8 cellular contexts compared by ENCODE assay signal in genomic region chr2:182649316-182649715, GRCh38.
DNase-seq lines count a peak whose midpoint lies in the region; ATAC-seq, FAIRE-seq and TF ChIP-seq lines count a peak whose summit lies in the region.

No MANE protein-coding gene starts in this region.

- no peak for FAIRE-seq in RCC 7860 (lab: Jason Lieb, UNC)

- CTCF ChIA-PET in activated CD4-positive, alpha-beta T cell treated with anti-CD3 and anti-CD28 coated beads for 36 hours (lab: Charles Lee) = interaction anchor here (0.6 to 2.8 kb wide), 9 partner anchors 13 to 464 kb away, joined by 3 to 14 read pairs (median 4); no protein-coding TSS in a partner anchor

- H3K4me1 ChIP-seq in thoracic aorta (ENCODE audit: control insufficient read depth in 1 of 2, low read depth in 2 of 2) = no peaks in the 10 kb centered on the region
- peaks cover 0 to 11% (median 0%) of the 10 kb centered on the region in 4 donors for H3K4me1 ChIP-seq in tibial nerve

- TF ChIP-seq RAD21 in Ishikawa (IDR thresholded peaks at IDR 0.05; ENCODE audit: low read depth) = peak; percentile 80

- no peak overlapping the region for H3K4me3 ChIP-seq in thoracic aorta
- no peak overlapping the region for H3K4me3 ChIP-seq in tibial nerve

- POLR2A ChIA-PET in activated CD4-positive, alpha-beta T cell treated with anti-CD3 and anti-CD28 coated beads for 36 hours (lab: Charles Lee) = interaction anchor here (0.6 kb wide), 1 partner anchor 66 kb away, joined by 4 read pairs; no protein-coding TSS in a partner anchor

- no peaks in the 10 kb centered on the region for H3K27me3 Mint-ChIP-seq in activated CD4-positive, alpha-beta T cell treated with anti-CD3 and anti-CD28 coated beads for 36 hours
- H3K27me3 Mint-ChIP-seq in effector memory CD8-positive, alpha-beta T cell = peaks cover 0 to 11% of the 10 kb centered on the region in 2 donors

- no peaks in the 10 kb centered on the region for H3K36me3 ChIP-seq in thoracic aorta
- no peaks in the 10 kb centered on the region for H3K36me3 ChIP-seq in tibial nerve

- 67 to 68% methylated on average over 6 of the region's 6 CpGs for WGBS in tibial nerve, 2 donors

- no peaks in the 10 kb centered on the region for H3K9me3 Mint-ChIP-seq in activated CD4-positive, alpha-beta T cell treated with anti-CD3 and anti-CD28 coated beads for 36 hours (ENCODE audit: low read depth)
- H3K9me3 Mint-ChIP-seq in effector memory CD8-positive, alpha-beta T cell = no peaks in the 10 kb centered on the region

- TF ChIP-seq EP300 in Ishikawa (IDR thresholded peaks at IDR 0.05; ENCODE audit: borderline replicate concordance) (no peak), tibial nerve (IDR thresholded peaks at IDR 0.05) (no peak)

- no peak for ATAC-seq in activated CD4-positive, alpha-beta T cell treated with anti-CD3 and anti-CD28 coated beads for 36 hours
- ATAC-seq in thoracic aorta (ENCODE audit: insufficient number of reproducible peaks, low FRiP score, low read depth) = no peak
- no peak for ATAC-seq in effector memory CD8-positive, alpha-beta T cell (replicated peaks)

- no peak overlapping the region for H3K27ac Mint-ChIP-seq in activated CD4-positive, alpha-beta T cell treated with anti-CD3 and anti-CD28 coated beads for 36 hours
- H3K27ac Mint-ChIP-seq in effector memory CD8-positive, alpha-beta T cell = no peak overlapping the region

- H3K36me3 Mint-ChIP-seq in activated CD4-positive, alpha-beta T cell treated with anti-CD3 and anti-CD28 coated beads for 36 hours (ENCODE audit: low read depth) = no peaks in the 10 kb centered on the region
- H3K36me3 Mint-ChIP-seq in effector memory CD8-positive, alpha-beta T cell (ENCODE audit: insufficient read depth) = no peaks in the 10 kb centered on the region

- DNase-seq in activated CD4-positive, alpha-beta T cell treated with anti-CD3 and anti-CD28 coated beads for 36 hours = peak; percentile 11
- DNase-seq in activated CD4-positive, alpha-beta T cell treated with anti-CD3 and anti-CD28 coated beads for 1 hour = no peak
- DNase-seq in RCC 7860 (ENCODE audit: low spot score) = peak; percentile 20
- DNase-seq in glomerular visceral epithelial cell (ENCODE audit: extremely low spot score) = peak; percentile 43
- DNase-seq in thoracic aorta (ENCODE audit: low spot score) = no peak
- no peak for DNase-seq in tibial nerve (ENCODE audit: low spot score in 2 of 2)
- no peak for DNase-seq in effector memory CD8-positive, alpha-beta T cell

- no peak overlapping the region for H3K27ac ChIP-seq in thoracic aorta
- H3K27ac ChIP-seq in tibial nerve = no peak overlapping the region

- no peak overlapping the region for H3K4me3 Mint-ChIP-seq in activated CD4-positive, alpha-beta T cell treated with anti-CD3 and anti-CD28 coated beads for 36 hours
- H3K4me3 Mint-ChIP-seq in effector memory CD8-positive, alpha-beta T cell = no peak overlapping the region

- TF ChIP-seq POLR2A in tibial nerve (IDR thresholded peaks at IDR 0.05) = no peak

- no peaks in the 10 kb centered on the region for H3K9me3 ChIP-seq in thoracic aorta
- H3K9me3 ChIP-seq in tibial nerve = no peaks in the 10 kb centered on the region

- H3K4me1 Mint-ChIP-seq in activated CD4-positive, alpha-beta T cell treated with anti-CD3 and anti-CD28 coated beads for 36 hours = peaks cover 8% of the 10 kb centered on the region
- no peaks in the 10 kb centered on the region for H3K4me1 Mint-ChIP-seq in effector memory CD8-positive, alpha-beta T cell (ENCODE audit: low read depth in 2 of 2)

- intact Hi-C loops in activated CD4-positive, alpha-beta T cell treated with anti-CD3 and anti-CD28 coated beads for 36 hours (cut with DNase I, micrococcal nuclease) = loop anchor here in 1 of 2 experiments (10.0 kb wide), 1 partner anchor 695 kb away; no protein-coding TSS in a partner anchor

- TF ChIP-seq CTCF in thoracic aorta (IDR thresholded peaks at IDR 0.05) = peak; percentile 21
- TF ChIP-seq CTCF in tibial nerve (IDR thresholded peaks at IDR 0.05) = no peak

- H3K27me3 ChIP-seq in thoracic aorta (replicated peaks; ENCODE audit: insufficient read depth) = no peaks in the 10 kb centered on the region
- H3K27me3 ChIP-seq in tibial nerve = no peaks in the 10 kb centered on the region

TF ChIP-seq in Ishikawa, 13 proteins besides CTCF, POLR2A, EP300 and RAD21:
- TF ChIP-seq TAF1 (IDR thresholded peaks at IDR 0.05; ENCODE audit: low read depth) = no peak
- no peak for TF ChIP-seq REST (IDR thresholded peaks at IDR 0.05; ENCODE audit: low read depth)
- TF ChIP-seq TCF12 (IDR thresholded peaks at IDR 0.05; ENCODE audit: low read depth) = no peak
- TF ChIP-seq MAX (IDR thresholded peaks at IDR 0.05) = no peak
- TF ChIP-seq USF1 (IDR thresholded peaks at IDR 0.05) = no peak
- no peak for TF ChIP-seq EGR1 (IDR thresholded peaks at IDR 0.05)
- no peak for TF ChIP-seq YY1 (IDR thresholded peaks at IDR 0.05; ENCODE audit: low read depth)
- TF ChIP-seq CREB1 (IDR thresholded peaks at IDR 0.05; ENCODE audit: low read depth) = no peak

Comparison
In these comparisons a context has a peak if more than half of its experiments do, and no peak if none do; other contexts are left out.
1. DNase-seq: peak in activated CD4-positive, alpha-beta T cell treated with anti-CD3 and anti-CD28 coated beads for 36 hours (single experiment), RCC 7860 (single experiment) and glomerular visceral epithelial cell (single experiment); none in activated CD4-positive, alpha-beta T cell treated with anti-CD3 and anti-CD28 coated beads for 1 hour (single experiment), thoracic aorta (single experiment), tibial nerve (0 of 2) and effector memory CD8-positive, alpha-beta T cell (0 of 3).